Comparison of ENCODE assay signal across 8 cellular contexts in the genomic region with DNA sequence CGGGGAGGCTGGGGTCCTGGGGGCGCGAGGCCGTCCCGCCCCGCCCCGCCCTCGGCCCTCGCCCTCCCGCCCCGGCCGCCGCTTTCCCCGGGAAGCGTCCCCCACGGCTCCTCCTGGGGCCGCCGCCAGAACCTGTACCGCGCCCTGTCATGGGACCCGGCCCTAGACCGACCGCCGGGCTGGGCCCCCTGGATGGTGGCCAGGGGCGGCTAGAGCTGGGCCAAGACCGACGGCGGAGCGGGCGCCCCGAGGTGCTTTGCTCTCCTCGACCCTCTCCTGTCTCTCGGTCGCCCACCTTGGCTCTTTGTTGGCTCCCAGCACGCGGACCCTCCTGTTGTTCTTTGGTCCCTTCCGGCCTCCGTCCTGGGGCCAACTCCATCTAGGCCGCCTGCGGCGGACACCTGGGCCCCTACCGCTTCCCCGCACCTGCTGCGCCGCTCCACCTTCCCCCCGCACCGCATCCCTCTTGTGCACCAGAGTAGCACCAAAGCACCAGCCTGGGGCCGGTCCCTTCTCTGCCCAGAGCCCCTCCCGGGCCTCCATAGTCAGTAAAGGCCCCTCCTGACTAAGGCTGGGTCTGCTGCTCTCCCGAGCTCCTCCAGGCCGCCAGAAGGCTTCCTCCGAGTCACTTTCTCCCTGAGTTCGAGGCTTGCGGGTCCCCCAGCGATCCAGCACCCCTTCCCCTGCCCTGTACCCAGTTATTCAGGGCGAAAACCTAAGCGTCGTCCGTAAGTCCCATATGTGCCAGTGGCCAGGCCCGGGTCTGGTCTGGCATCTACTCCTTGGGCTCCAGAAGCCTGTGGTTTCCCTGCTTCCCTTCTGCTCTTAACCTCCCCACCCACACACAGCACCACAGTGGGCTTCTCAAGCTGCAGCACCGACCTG. TPM values are rescaled to one million over a fixed set of nuclear protein-coding genes. Genes with fewer than 3 reads are reported as not detected.
DNase-seq lines count a peak whose midpoint lies in the region; ATAC-seq and TF ChIP-seq lines count a peak whose summit lies in the region.

No MANE protein-coding gene starts in this region.

- no peak for ATAC-seq in WTC11
- no peak for ATAC-seq in GM21786 (IDR thresholded peaks at IDR 0.05; ENCODE audit: unreplicated experiment)

- H2AFZ ChIP-seq in GM23248 (no peak overlapping the region), hepatocyte (no peak overlapping the region)

- H3K27ac Mint-ChIP-seq in WTC11 = peak overlapping the region; percentile 76
- H3K27ac Mint-ChIP-seq in stimulated activated naive CD8-positive, alpha-beta T cell treated with anti-CD3 and anti-CD28 coated beads, Interleukin-15, Interleukin-2, amounts not matched to agents 100 ng/mL and 50 ng/mL, for 24 hours = peak overlapping the region; percentile 94

- in situ Hi-C loops in GM23248 (cut with MboI) = no loop called here

- H3K79me2 ChIP-seq in GM23248 (ENCODE audit: insufficient read depth) (peaks cover 85% of the 10 kb centered on the region), hepatocyte (peaks cover 54% of the 10 kb centered on the region)

- H3K4me3 ChIP-seq in BJ (ENCODE audit: low read depth, low read length) = peak overlapping the region; percentile 82
- peak overlapping the region; percentile 92 for H3K4me3 ChIP-seq in GM23248
- peak overlapping the region; percentile 22 for H3K4me3 ChIP-seq in hepatocyte

- CTCF ChIA-PET in BJ (lab: Yijun Ruan, JAX) (interaction anchor here (0.9 to 11.5 kb wide), 3 partner anchors 8 to 30 kb away, joined by 3 to 167 read pairs (median 13); no protein-coding TSS in a partner anchor), WTC11 (lab: Charles Lee) (interaction anchor here (0.9 to 4.3 kb wide), 6 partner anchors 14 to 189 kb away, joined by 3 to 30 read pairs (median 8); no protein-coding TSS in a partner anchor)

- WGBS in GM23248 (ENCODE audit: low coverage in 1 of 2, low lambda C conversion rate in 2 of 2, missing lambda C conversion rate in 2 of 2), 2 experiments = 9 to 12% methylated on average over 37 to 43 of the region's 61 CpGs
- 6% methylated on average over 38 of the region's 61 CpGs for WGBS in hepatocyte (ENCODE audit: low lambda C conversion rate, missing lambda C conversion rate)

- DNase-seq in BJ (ENCODE audit: low read depth) (no peak), GM23248 (peak; percentile 32), WTC11 (ENCODE audit: low spot score) (no peak), hepatocyte (ENCODE audit: low spot score) (no peak), NCI-H748 treated with DMSO at 0.1 percent for 48 hours (lab: John Stamatoyannopoulos, UW) (no peak), NCI-H526 treated with DMSO at 0.1 percent for 48 hours (lab: John Stamatoyannopoulos, UW) (no peak)

- H3K4me1 ChIP-seq in GM23248 (ENCODE audit: insufficient read depth) (peaks cover 15% of the 10 kb centered on the region), hepatocyte (ENCODE audit: insufficient read depth) (peaks cover 14% of the 10 kb centered on the region)

- H3K4me1 Mint-ChIP-seq in WTC11 = peaks cover 28% of the 10 kb centered on the region
- H3K4me1 Mint-ChIP-seq in stimulated activated naive CD8-positive, alpha-beta T cell treated with anti-CD3 and anti-CD28 coated beads, Interleukin-15, Interleukin-2, amounts not matched to agents 100 ng/mL and 50 ng/mL, for 24 hours (ENCODE audit: low read depth) = peaks cover 54% of the 10 kb centered on the region

- H3K27ac ChIP-seq in GM23248 (no peak overlapping the region), hepatocyte (no peak overlapping the region)

- H3K27me3 ChIP-seq in BJ (ENCODE audit: control insufficient read depth, insufficient read depth, low read length) (no peaks in the 10 kb centered on the region), GM23248 (replicated peaks; ENCODE audit: insufficient read depth) (no peaks in the 10 kb centered on the region), hepatocyte (no peaks in the 10 kb centered on the region)

- H4K20me1 ChIP-seq in GM23248 (ENCODE audit: insufficient read depth) (no peaks in the 10 kb centered on the region), hepatocyte (ENCODE audit: insufficient read depth, poor library complexity, severe bottlenecking) (no peaks in the 10 kb centered on the region)

- no peaks in the 10 kb centered on the region for H3K9me3 Mint-ChIP-seq in WTC11
- no peaks in the 10 kb centered on the region for H3K9me3 Mint-ChIP-seq in stimulated activated naive CD8-positive, alpha-beta T cell treated with anti-CD3 and anti-CD28 coated beads, Interleukin-15, Interleukin-2, amounts not matched to agents 100 ng/mL and 50 ng/mL, for 24 hours

- POLR2A ChIA-PET in BJ (lab: Charles Lee) = interaction anchor here (0.8 kb wide), 1 partner anchor 10 kb away, joined by 5 read pairs; a partner anchor contains a TSS
- POLR2A ChIA-PET in WTC11 (lab: Charles Lee) = interaction anchor here (0.9 to 1.7 kb wide), 4 partner anchors 8 to 28 kb away, joined by 3 to 16 read pairs (median 4); a partner anchor contains a TSS

- H3K4me3 Mint-ChIP-seq in WTC11 = peak overlapping the region; percentile 96
- H3K4me3 Mint-ChIP-seq in stimulated activated naive CD8-positive, alpha-beta T cell treated with anti-CD3 and anti-CD28 coated beads, Interleukin-15, Interleukin-2, amounts not matched to agents 100 ng/mL and 50 ng/mL, for 24 hours = peak overlapping the region; percentile 96

- H3K9me3 ChIP-seq in GM23248 (ENCODE audit: low read depth) (no peaks in the 10 kb centered on the region), hepatocyte (ENCODE audit: low read depth) (no peaks in the 10 kb centered on the region)

- H3F3A ChIP-seq in GM23248 (ENCODE audit: insufficient read depth) = no peaks in the 10 kb centered on the region

- H3K9ac ChIP-seq in GM23248 = peak overlapping the region; percentile 63

- H3K4me2 ChIP-seq in GM23248 (ENCODE audit: unreplicated experiment) (peak overlapping the region; percentile 44), hepatocyte (peak overlapping the region; percentile 92)

- TF ChIP-seq CTCF in BJ (IDR thresholded peaks at IDR 0.05; ENCODE audit: insufficient read depth, low read depth, low read length) = no peak
- no peak for TF ChIP-seq CTCF in WTC11 (IDR thresholded peaks at IDR 0.05)
- no peak for TF ChIP-seq CTCF in hepatocyte (IDR thresholded peaks at IDR 0.05; ENCODE audit: poor library complexity)

- H3K9me2 ChIP-seq in GM23248 (ENCODE audit: insufficient read depth) (no peaks in the 10 kb centered on the region), hepatocyte (replicated peaks; ENCODE audit: insufficient read depth) (no peaks in the 10 kb centered on the region)

- H3K36me3 Mint-ChIP-seq in WTC11 = peaks cover 47% of the 10 kb centered on the region
- peaks cover 48% of the 10 kb centered on the region for H3K36me3 Mint-ChIP-seq in stimulated activated naive CD8-positive, alpha-beta T cell treated with anti-CD3 and anti-CD28 coated beads, Interleukin-15, Interleukin-2, amounts not matched to agents 100 ng/mL and 50 ng/mL, for 24 hours (ENCODE audit: low read depth)

- H3K36me3 ChIP-seq in BJ (ENCODE audit: control insufficient read depth, insufficient read depth, low read length) (peaks cover 14% of the 10 kb centered on the region), GM23248 (ENCODE audit: low read depth) (no peaks in the 10 kb centered on the region), hepatocyte (replicated peaks; ENCODE audit: insufficient read depth, low read depth) (no peaks in the 10 kb centered on the region)

- H3K27me3 Mint-ChIP-seq in WTC11 (ENCODE audit: low read depth) = no peaks in the 10 kb centered on the region
- H3K27me3 Mint-ChIP-seq in stimulated activated naive CD8-positive, alpha-beta T cell treated with anti-CD3 and anti-CD28 coated beads, Interleukin-15, Interleukin-2, amounts not matched to agents 100 ng/mL and 50 ng/mL, for 24 hours = no peaks in the 10 kb centered on the region

TF ChIP-seq in WTC11, 78 proteins besides CTCF, POLR2A, EP300 and RAD21 (continues in another document):
- TF ChIP-seq, protein P1, sequence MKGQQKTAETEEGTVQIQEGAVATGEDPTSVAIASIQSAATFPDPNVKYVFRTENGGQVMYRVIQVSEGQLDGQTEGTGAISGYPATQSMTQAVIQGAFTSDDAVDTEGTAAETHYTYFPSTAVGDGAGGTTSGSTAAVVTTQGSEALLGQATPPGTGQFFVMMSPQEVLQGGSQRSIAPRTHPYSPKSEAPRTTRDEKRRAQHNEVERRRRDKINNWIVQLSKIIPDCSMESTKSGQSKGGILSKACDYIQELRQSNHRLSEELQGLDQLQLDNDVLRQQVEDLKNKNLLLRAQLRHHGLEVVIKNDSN (CRISPR knock-in tag; IDR thresholded peaks at IDR 0.05) = no peak

RNA-seq across cellular contexts. Expression of a gene that starts 0.6 kb away (rescaled TPM):
- 13.8 and 24.0 TPM in 2 replicates for polyA plus RNA-seq in BJ (2011; rRNA removed)
- polyA minus RNA-seq in BJ (2011; rRNA and poly(A)+ RNA removed) = 11.8 and 15.6 TPM in 2 replicates
- 3.8 and 9.7 TPM in 2 replicates for total RNA-seq in GM23248 (2014; rRNA removed; shearing (Covaris generic))
- 18.2 and 21.1 TPM in 2 replicates for polyA plus RNA-seq in GM23248 (2016; fragmentation: Nextera tagmentation; extraction: Ambion mirVana)
- total RNA-seq in WTC11 (2021) = 161 to 207 TPM (median 165 TPM) in 3 replicates
- 9.3 and 10.5 TPM in 2 replicates for total RNA-seq in hepatocyte
- polyA plus RNA-seq in hepatocyte = 14.8 and 16.7 TPM in 2 replicates

RNA-seq across cellular contexts. Expression of a gene that starts 0.8 kb away (rescaled TPM):
- polyA plus RNA-seq in BJ (2011; rRNA removed) = 23.7 and 33.8 TPM in 2 replicates
- polyA minus RNA-seq in BJ (2011; rRNA and poly(A)+ RNA removed) = 14.7 and 19.5 TPM in 2 replicates
- 55.4 and 80.2 TPM in 2 replicates for total RNA-seq in GM23248 (2014; rRNA removed; shearing (Covaris generic))
- 32.6 and 35.7 TPM in 2 replicates for polyA plus RNA-seq in GM23248 (2016; fragmentation: Nextera tagmentation; extraction: Ambion mirVana)
- 44.2 to 54.9 TPM (median 48.7 TPM) in 3 replicates for total RNA-seq in WTC11 (2021)
- total RNA-seq in hepatocyte = 36.1 and 40.8 TPM in 2 replicates
- polyA plus RNA-seq in hepatocyte = 57.8 and 59.4 TPM in 2 replicates

RNA-seq across cellular contexts. Expression of a gene that starts 9.8 kb away (rescaled TPM):
- polyA plus RNA-seq in BJ (2011; rRNA removed) (36.9 and 56.7 TPM in 2 replicates), GM23248 (2016; fragmentation: Nextera tagmentation; extraction: Ambion mirVana) (85.6 and 85.8 TPM in 2 replicates), hepatocyte (81.8 and 84.0 TPM in 2 replicates)
- 13.5 and 17.8 TPM in 2 replicates for polyA minus RNA-seq in BJ (2011; rRNA and poly(A)+ RNA removed)
- total RNA-seq in GM23248 (2014; rRNA removed; shearing (Covaris generic)) = 72.7 and 74.4 TPM in 2 replicates
- total RNA-seq in WTC11 (2021) (36.4 to 40.2 TPM (median 36.9 TPM) in 3 replicates), hepatocyte (48.2 and 82.5 TPM in 2 replicates)

RNA-seq across cellular contexts. Expression of a gene that starts 37.8 kb away (rescaled TPM):
- polyA plus RNA-seq in BJ (2011; rRNA removed) (2.0 and 3.7 TPM in 2 replicates), GM23248 (2016; fragmentation: Nextera tagmentation; extraction: Ambion mirVana) (1.4 and 2.8 TPM in 2 replicates), hepatocyte (6.8 and 10.8 TPM in 2 replicates)
- polyA minus RNA-seq in BJ (2011; rRNA and poly(A)+ RNA removed) = 5.1 and 5.2 TPM in 2 replicates
- total RNA-seq in GM23248 (2014; rRNA removed; shearing (Covaris generic)) = 3.8 and 15.3 TPM in 2 replicates
- total RNA-seq in WTC11 (2021) (2.9 to 5.2 TPM (median 5.1 TPM) in 3 replicates), hepatocyte (4.7 and 5.2 TPM in 2 replicates)

Comparison
In these comparisons a context has a peak if more than half of its experiments do, and no peak if none do; other contexts are left out.
1. H3K4me3 ChIP-seq: peak in every context shown above with its lines; median percentile 92 in GM23248; 82 in BJ; 22 in hepatocyte.
2. RNA of a gene that starts 0.6 kb away (total RNA-seq): 161 to 207 TPM in WTC11; 3.8 to 9.7 TPM in GM23248 and 9.3 to 10.5 TPM in hepatocyte; every median in the first group is over 10 times any median in the second.